31 cellular contexts compared by ENCODE assay signal in the genomic region with DNA sequence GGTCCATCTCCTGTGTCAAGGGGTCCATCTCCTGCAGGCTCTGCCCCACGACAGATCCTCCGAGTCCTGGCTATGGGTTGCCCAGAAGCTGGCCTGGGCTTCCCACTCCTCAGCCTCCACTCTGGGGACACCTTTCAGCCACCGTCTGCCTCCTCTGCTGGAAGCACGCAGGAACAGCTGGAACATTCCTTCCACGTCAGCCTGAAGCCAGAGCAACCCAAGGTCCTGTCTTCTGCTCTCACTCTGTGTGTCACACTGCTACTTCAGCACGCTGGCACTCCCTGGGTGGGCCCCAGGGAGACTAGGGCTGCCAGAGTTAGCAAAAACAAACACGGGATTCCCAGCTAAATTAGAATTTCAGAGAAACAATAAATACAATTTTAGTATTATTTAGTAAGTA.
"Had no signal": no experiment of that assay in that cellular context is flagged by ENCODE, and none has a peak within 500 bp of the region (broad histone marks: within the 10 kb centered on the region; RNA-seq: fewer than 3 reads in every experiment).

No MANE protein-coding gene starts in this region.

- H3K4me3 ChIP-seq: lower lobe of right lung, neural progenitor cell, ovary, right atrium auricular region, right lobe of liver, skin epidermis, stomach, testis, thyroid gland, transverse colon, upper lobe of left lung, vagina had no signal

- H3K4me2 ChIP-seq: neural progenitor cell had no signal

- H3K4me3 Mint-ChIP-seq: mesothelial cell of epicardium; naive B cell; natural killer cell; nephron progenitor cell; neural progenitor cell; stimulated activated naive B cell treated with anti-CD40 and anti-IgM and Interleukin-4, amounts not matched to agents 10 μg/mL and 1 μg/mL and 100 μg/mL, for 72 hours had no signal

- FAIRE-seq: keratinocyte had no signal

- DNase-seq: hippocampal formation; kidney glomerular epithelial cell; left cardiac atrium; left ventricle myocardium superior; lower lobe of right lung; mammary epithelial cell; mesendoderm; naive B cell; natural killer cell; nephron progenitor cell; ovary; right lobe of liver; stimulated activated CD4-positive, alpha-beta T cell treated with anti-CD3 and anti-CD28 coated beads, Interleukin-12 subunit alpha, Interleukin-12 subunit beta, amount 100 ng/mL, for 4 hours; stimulated activated CD4-positive, alpha-beta T cell treated with anti-CD3 and anti-CD28 coated beads, Interleukin-15, amount 100 ng/mL, for 24 hours; stimulated activated CD4-positive, alpha-beta T cell treated with anti-CD3 and anti-CD28 coated beads, Interleukin-2, amount 100 ng/mL, for 24 hours; stimulated activated CD4-positive, alpha-beta T cell treated with anti-CD3 and anti-CD28 coated beads, Interleukin-4, amount 100 ng/mL, for 1 hour; stimulated activated naive B cell treated with anti-CD40 and anti-IgM and Interleukin-4, amounts not matched to agents 10 μg/mL and 1 μg/mL and 100 μg/mL, for 72 hours; stimulated activated naive CD8-positive, alpha-beta T cell treated with anti-CD3 and anti-CD28 coated beads, Interleukin-15, Interleukin-2, amounts not matched to agents 100 U/mL and 50 U/mL, for 24 hours; stomach; testis; thyroid gland; transverse colon; upper lobe of left lung had no signal

- H2AFZ ChIP-seq: neural progenitor cell had no signal

- H3K27me3 ChIP-seq: neural progenitor cell, ovary, right atrium auricular region, right lobe of liver, stomach, testis, thyroid gland, transverse colon, upper lobe of left lung, vagina had no signal

- H3K4me1 Mint-ChIP-seq: naive B cell; natural killer cell; stimulated activated naive B cell treated with anti-CD40 and anti-IgM and Interleukin-4, amounts not matched to agents 10 μg/mL and 1 μg/mL and 100 μg/mL, for 72 hours had no signal

- H3K27me3 Mint-ChIP-seq: naive B cell; stimulated activated naive B cell treated with anti-CD40 and anti-IgM and Interleukin-4, amounts not matched to agents 10 μg/mL and 1 μg/mL and 100 μg/mL, for 72 hours had no signal

- H3K4me1 ChIP-seq: lower lobe of right lung, neural progenitor cell, right atrium auricular region, right lobe of liver, stomach, testis, thyroid gland, transverse colon, upper lobe of left lung, vagina had no signal

- H3K9me3 ChIP-seq: lower lobe of right lung, ovary, right atrium auricular region, right lobe of liver, stomach, testis, thyroid gland, transverse colon, upper lobe of left lung, vagina had no signal

- H3K36me3 Mint-ChIP-seq: mesothelial cell of epicardium; naive B cell; natural killer cell; neural progenitor cell; stimulated activated naive B cell treated with anti-CD40 and anti-IgM and Interleukin-4, amounts not matched to agents 10 μg/mL and 1 μg/mL and 100 μg/mL, for 72 hours had no signal

- H3K36me3 ChIP-seq: lower lobe of right lung, neural progenitor cell, ovary, right atrium auricular region, right lobe of liver, stomach, thyroid gland, transverse colon, upper lobe of left lung, vagina had no signal

- H3K27ac Mint-ChIP-seq: mesothelial cell of epicardium; natural killer cell; nephron progenitor cell; neural progenitor cell; progenitor cell of endocrine pancreas; stimulated activated naive B cell treated with anti-CD40 and anti-IgM and Interleukin-4, amounts not matched to agents 10 μg/mL and 1 μg/mL and 100 μg/mL, for 72 hours had no signal

- H3K9me3 Mint-ChIP-seq: mesothelial cell of epicardium; naive B cell; natural killer cell; neural progenitor cell; stimulated activated naive B cell treated with anti-CD40 and anti-IgM and Interleukin-4, amounts not matched to agents 10 μg/mL and 1 μg/mL and 100 μg/mL, for 72 hours had no signal

- H3K27ac ChIP-seq: lower lobe of right lung, neural progenitor cell, ovary, right atrium auricular region, right lobe of liver, skin epidermis, stomach, thyroid gland, transverse colon, upper lobe of left lung, vagina had no signal

- H3K9ac ChIP-seq: neural progenitor cell had no signal

- ATAC-seq: left cardiac atrium; left lobe of liver; left ventricle myocardium superior; lower lobe of right lung; natural killer cell; right lobe of liver; stimulated activated naive B cell treated with anti-CD40 and anti-IgM and Interleukin-4, amounts not matched to agents 10 μg/mL and 1 μg/mL and 100 μg/mL, for 72 hours; stimulated activated naive CD8-positive, alpha-beta T cell treated with anti-CD3 and anti-CD28 coated beads, Interleukin-15, Interleukin-2, amounts not matched to agents 100 U/mL and 50 U/mL, for 24 hours had no signal
